Comparison of ENCODE assay signal across 25 cellular contexts in the genomic region with DNA sequence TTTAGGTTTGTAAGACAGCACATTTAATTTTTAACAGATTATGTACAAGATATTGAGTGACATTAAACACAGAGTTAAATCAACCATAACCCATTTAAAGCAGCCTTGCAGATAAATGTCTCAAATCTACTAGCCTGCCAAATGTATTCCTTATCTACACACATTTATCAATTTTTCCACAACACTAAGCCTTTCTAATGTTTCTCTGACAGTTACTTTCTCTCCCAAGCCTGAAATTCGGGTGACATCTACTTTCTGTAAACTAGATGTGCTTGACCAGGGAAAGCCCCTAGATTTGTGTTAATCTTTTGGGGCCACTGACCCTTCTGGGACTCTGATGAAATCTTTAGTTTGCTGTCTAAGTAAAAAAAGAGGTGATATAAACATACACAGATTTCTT.
"Had no signal": no experiment of that assay in that cellular context is flagged by ENCODE, and none has a peak within 500 bp of the region (broad histone marks: within the 10 kb centered on the region; RNA-seq: fewer than 3 reads in every experiment).

No MANE protein-coding gene starts in this region.

- H3K27me3 ChIP-seq: colonic mucosa, esophagus muscularis mucosa, left lung, ovary, right lobe of liver, suprapubic skin, transverse colon, upper lobe of right lung, vagina had no signal

- H3K36me3 ChIP-seq: colonic mucosa, esophagus muscularis mucosa, left lung, ovary, right lobe of liver, suprapubic skin, transverse colon, upper lobe of right lung, vagina had no signal

- H3K4me1 ChIP-seq: colonic mucosa, left lung, right lobe of liver had no signal

- DNase-seq: colonic mucosa; dermis blood vessel endothelial cell; effector memory CD4-positive, alpha-beta T cell; hypothalamus; kidney; left lung; mesendoderm; naive thymus-derived CD8-positive, alpha-beta T cell; nephron progenitor cell; nucleus accumbens; ovary; retina; right lobe of liver; small intestine; stimulated activated CD4-positive, alpha-beta T cell treated with anti-CD3 and anti-CD28 coated beads, Interleukin-15, amount 100 ng/mL, for 24 hours; stimulated activated CD4-positive, alpha-beta T cell treated with anti-CD3 and anti-CD28 coated beads, Interleukin-2, amount 100 ng/mL, for 48 hours; stimulated activated naive B cell treated with anti-CD40 and anti-IgM and Interleukin-4, amounts not matched to agents 10 μg/mL and 1 μg/mL and 100 μg/mL, for 72 hours; stimulated activated naive CD8-positive, alpha-beta T cell treated with anti-CD3 and anti-CD28 coated beads, Interleukin-15, amount 100 ng/mL, for 72 hours; transverse colon; upper lobe of right lung had no signal

- H3K9me3 ChIP-seq: colonic mucosa, esophagus muscularis mucosa, left lung, ovary, right lobe of liver, suprapubic skin, transverse colon, upper lobe of right lung, vagina had no signal

- H3K4me3 ChIP-seq: colonic mucosa, esophagus muscularis mucosa, left lung, ovary, right lobe of liver, suprapubic skin, transverse colon, upper lobe of right lung, vagina had no signal

- H3K27ac ChIP-seq: colonic mucosa, esophagus muscularis mucosa, left lung, ovary, right lobe of liver, suprapubic skin, transverse colon, upper lobe of right lung, vagina had no signal

- FAIRE-seq: endothelial cell of umbilical vein, frontal cortex, kidney, small intestine had no signal
